10 cellular contexts compared by ENCODE assay signal in genomic region chr1:1357871-1358432, GRCh38.
DNase-seq lines count a peak whose midpoint lies in the region; TF ChIP-seq lines count a peak whose summit lies in the region.
"Had no signal": no experiment of that assay in that cellular context is flagged by ENCODE, and none has a peak within 500 bp of the region (broad histone marks: within the 10 kb centered on the region; RNA-seq: fewer than 3 reads in every experiment).

No MANE protein-coding gene starts in this region.

- no peaks in the 10 kb centered on the region for H4K20me1 ChIP-seq in OCI-LY1 (ENCODE audit: insufficient read depth, low read length)

- in situ Hi-C loops in ACHN (cut with HindIII; ENCODE audit: low pct_ligation_motif_present, low pct_unique_long_range_greater_than_20kb, low sequenced_read_pairs) = no loop called here

- H3K9me2 ChIP-seq in OCI-LY1 (ENCODE audit: low read depth, low read length) = no peaks in the 10 kb centered on the region

- DNase-seq in foreskin fibroblast = peak in 1 of 2 donors; percentile 62
- DNase-seq in SIG-M5 (lab: John Stamatoyannopoulos, UW) = no peak
- no peak for DNase-seq in cortex of kidney (lab: John Stamatoyannopoulos, UW)
- DNase-seq in stimulated activated CD4-positive, alpha-beta T cell treated with anti-CD3 and anti-CD28 coated beads, Interleukin-2, amount 100 ng/mL, for 48 hours = no peak
- no peak for DNase-seq in ACHN
- DNase-seq: NCI-H2171 treated with DMSO at 0.1 percent for 48 hours had no signal

- H3K4me2 ChIP-seq in OCI-LY1 (ENCODE audit: low read length) = 0 out of 2 replicates have a peak overlapping the region, but pooled peaks have one; percentile 23

- peaks cover 1% of the 10 kb centered on the region for H3K27me3 Mint-ChIP-seq in nephron (ENCODE audit: low read depth)

- no peak overlapping the region for H3K9ac ChIP-seq in OCI-LY1 (ENCODE audit: low read length)

- H3K27ac ChIP-seq in 22Rv1 = peak overlapping the region; percentile 27; the same call in 1 of the 2 replicates
- H3K27ac ChIP-seq in OCI-LY1 (ENCODE audit: low read depth, low read length, poor library complexity, severe bottlenecking) = no peak overlapping the region

- H3F3A ChIP-seq in OCI-LY1 (ENCODE audit: insufficient read depth, low read length) = no peaks in the 10 kb centered on the region

- H3K4me1 ChIP-seq in OCI-LY1 (ENCODE audit: insufficient read depth, low read length, severe bottlenecking) = peaks cover 6% of the 10 kb centered on the region

- H3K4me1 Mint-ChIP-seq in nephron = peaks cover 26% of the 10 kb centered on the region

- H3K79me2 ChIP-seq in OCI-LY1 (ENCODE audit: insufficient read depth, low read length) = no peaks in the 10 kb centered on the region

- no peaks in the 10 kb centered on the region for H3K9me3 Mint-ChIP-seq in nephron

- H3K4me3 Mint-ChIP-seq in nephron = peak overlapping the region; percentile 93 to 94 (median 94)

- no peak overlapping the region for H2AFZ ChIP-seq in OCI-LY1 (ENCODE audit: low read length)

- H3K9me3 ChIP-seq in OCI-LY1 (ENCODE audit: low read length) = no peaks in the 10 kb centered on the region

- no peak overlapping the region for H3K4me3 ChIP-seq in OCI-LY1 (ENCODE audit: low read depth, low read length, poor library complexity, severe bottlenecking)
- H3K4me3 ChIP-seq in foreskin fibroblast (ENCODE audit: low read depth in 1 of 2, low read length in 2 of 2) = peak overlapping the region; percentile 90 to 96

- no peak for TF ChIP-seq CTCF in 22Rv1 (IDR thresholded peaks at IDR 0.05)
- TF ChIP-seq CTCF in OCI-LY1 (IDR thresholded peaks at IDR 0.05; ENCODE audit: low read length) = no peak
- no peak for TF ChIP-seq CTCF in foreskin fibroblast (IDR thresholded peaks at IDR 0.05; ENCODE audit: low read depth, low read length)
- no peak for TF ChIP-seq CTCF in nephron (IDR thresholded peaks at IDR 0.05; ENCODE audit: unreplicated experiment in 3 of 3)

- no peaks in the 10 kb centered on the region for H3K36me3 Mint-ChIP-seq in nephron (ENCODE audit: low read depth)
- H3K36me3 Mint-ChIP-seq: naive thymus-derived CD4-positive, alpha-beta T cell had no signal

- no peaks in the 10 kb centered on the region for H3K36me3 ChIP-seq in OCI-LY1 (ENCODE audit: insufficient read depth, low read length)

- H3K27me3 ChIP-seq in OCI-LY1 (ENCODE audit: insufficient read depth, low read length) = peaks cover 7% of the 10 kb centered on the region; the same call in 1 of the 2 replicates

- H3K27ac Mint-ChIP-seq in nephron = peak overlapping the region; percentile 100
